ENCODE assay signal across 8 cellular contexts in genomic region chr17:76867578-76868175, GRCh38. TPM values are rescaled to one million over a fixed set of nuclear protein-coding genes. Genes with fewer than 3 reads are reported as not detected.
DNase-seq lines count a peak whose midpoint lies in the region; ATAC-seq and TF ChIP-seq lines count a peak whose summit lies in the region.

No MANE protein-coding gene starts in this region.

- H3K4me3 Mint-ChIP-seq in type B pancreatic cell = peak overlapping the region; percentile 94

- no peak overlapping the region for H3K27ac ChIP-seq in left ventricle myocardium inferior (replicated peaks)
- H3K27ac ChIP-seq in iPS DF 6.9 (ENCODE audit: low read length) = no peak overlapping the region

- ATAC-seq in left cardiac atrium (no peak), GM19467 (IDR thresholded peaks at IDR 0.05; ENCODE audit: unreplicated experiment) (no peak)

- peak overlapping the region; percentile 83 for H3K27ac Mint-ChIP-seq in type B pancreatic cell

- H3K36me3 Mint-ChIP-seq in type B pancreatic cell = no peaks in the 10 kb centered on the region

- peaks cover 74% of the 10 kb centered on the region for H3K27me3 ChIP-seq in left ventricle myocardium inferior (ENCODE audit: low read depth)
- peaks cover 3% of the 10 kb centered on the region; the same call in 1 of the 2 replicates for H3K27me3 ChIP-seq in iPS DF 6.9 (ENCODE audit: control insufficient read depth, insufficient read depth, low read length)

- H3K36me3 ChIP-seq in left ventricle myocardium inferior = no peaks in the 10 kb centered on the region
- H3K36me3 ChIP-seq in iPS DF 6.9 (ENCODE audit: control insufficient read depth, insufficient read depth, low read length) = no peaks in the 10 kb centered on the region

- H3K4me3 ChIP-seq in left ventricle myocardium inferior (peak overlapping the region; percentile 57), WI38 (ENCODE audit: low read depth, low read length) (peak overlapping the region; percentile 14; the same call in 1 of the 2 replicates), iPS DF 6.9 (ENCODE audit: low read length) (peak overlapping the region; percentile 59; the same call in 1 of the 2 replicates)

- H3K4me1 ChIP-seq in left ventricle myocardium inferior = peaks cover 23% of the 10 kb centered on the region
- H3K4me1 ChIP-seq in iPS DF 6.9 (ENCODE audit: control insufficient read depth, insufficient read depth, low read length) = no peaks in the 10 kb centered on the region; the same call in 1 of the 2 replicates

- H3K27me3 Mint-ChIP-seq in type B pancreatic cell = peaks cover 47% of the 10 kb centered on the region

- H3K9me3 Mint-ChIP-seq in type B pancreatic cell = no peaks in the 10 kb centered on the region

- DNase-seq in left ventricle myocardium inferior (no peak), left cardiac atrium (no peak), iPS DF 6.9 (ENCODE audit: low read depth, low spot score) (no peak), type B pancreatic cell (ENCODE audit: extremely low spot score, unreplicated experiment) (no peak), superior temporal gyrus (ENCODE audit: extremely low spot score) (no peak), NOMO-1 treated with DMSO at 0.1 percent for 48 hours (lab: John Stamatoyannopoulos, UW; ENCODE audit: unreplicated experiment) (no peak)

- H3K9me3 ChIP-seq in left ventricle myocardium inferior (replicated peaks) (no peaks in the 10 kb centered on the region), iPS DF 6.9 (ENCODE audit: control insufficient read depth, insufficient read depth, low read length) (no peaks in the 10 kb centered on the region)

- TF ChIP-seq CTCF in left ventricle myocardium inferior (IDR thresholded peaks at IDR 0.05; ENCODE audit: borderline replicate concordance) (no peak), WI38 (IDR thresholded peaks at IDR 0.05; ENCODE audit: low read depth, low read length) (no peak), type B pancreatic cell (conservative IDR thresholded peaks at IDR 0.05) (no peak)

- WGBS in iPS DF 6.9 (ENCODE audit: insufficient coverage, insufficient read length) = no CpG with 5 or more reads among the region's 20 CpGs

- H3K4me1 Mint-ChIP-seq in type B pancreatic cell (ENCODE audit: unreplicated experiment) = peaks cover 15% of the 10 kb centered on the region

- intact Hi-C loops in left ventricle myocardium inferior (cut with micrococcal nuclease) (no loop called here), left cardiac atrium (cut with DNase I) (loop anchor here (2.0 kb wide), 1 partner anchor 189 kb away; no protein-coding TSS in a partner anchor)

RNA-seq across cellular contexts. Expression of gene MGAT5B, which starts 0.5 kb away (rescaled TPM):
- total RNA-seq in left ventricle myocardium inferior = 0.08 TPM
- under 1 TPM; 0.15 to 0.21 TPM for total RNA-seq in left cardiac atrium
- total RNA-seq in type B pancreatic cell (ENCODE audit: low replicate concordance) = 3.0 and 15.9 TPM in 2 replicates
